24 cellular contexts compared by ENCODE assay signal in genomic region chr7:132687016-132687415, GRCh38.
"Had no signal": no experiment of that assay in that cellular context is flagged by ENCODE, and none has a peak within 500 bp of the region (broad histone marks: within the 10 kb centered on the region; RNA-seq: fewer than 3 reads in every experiment).

No MANE protein-coding gene starts in this region.

- H3K27ac Mint-ChIP-seq: dendritic cell treated with granulocyte-macrophage colony-stimulating factor and Interleukin-4, amounts not matched to agents 40 ng/mL and 50 ng/mL, for 4 days; immature natural killer cell; mesothelial cell of epicardium had no signal

- FAIRE-seq: endothelial cell of umbilical vein, frontal cortex, kidney had no signal

- H3K36me3 ChIP-seq: colonic mucosa, esophagus muscularis mucosa, gastroesophageal sphincter, heart right ventricle, lower lobe of right lung had no signal

- H3K27me3 ChIP-seq: colonic mucosa, foreskin keratinocyte, gastroesophageal sphincter had no signal

- H3K4me3 ChIP-seq: colonic mucosa, dorsolateral prefrontal cortex, esophagus muscularis mucosa, gastroesophageal sphincter, heart right ventricle, lower lobe of right lung had no signal

- ATAC-seq: foreskin keratinocyte, gastroesophageal sphincter, heart right ventricle, left colon, left lobe of liver, left ventricle myocardium superior, lower lobe of right lung had no signal

- H3K4me1 Mint-ChIP-seq: immature natural killer cell, mesothelial cell of epicardium had no signal

- H3K27me3 Mint-ChIP-seq: dendritic cell treated with granulocyte-macrophage colony-stimulating factor and Interleukin-4, amounts not matched to agents 40 ng/mL and 50 ng/mL, for 4 days had no signal

- H3K9me3 Mint-ChIP-seq: immature natural killer cell had no signal

- DNase-seq: colonic mucosa; cortex of kidney; dorsolateral prefrontal cortex; effector CD4-positive, alpha-beta T cell; effector memory CD4-positive, alpha-beta T cell; foreskin keratinocyte; head of caudate nucleus; heart right ventricle; hippocampal formation; immature natural killer cell; islet precursor cell; kidney; kidney glomerular epithelial cell; left colon; left ventricle myocardium superior; lower lobe of right lung; mesenchymal stem cell had no signal

- H3K4me1 ChIP-seq: colonic mucosa, esophagus muscularis mucosa, foreskin keratinocyte, gastroesophageal sphincter, heart right ventricle, lower lobe of right lung had no signal

- H3K4me3 Mint-ChIP-seq: dendritic cell treated with granulocyte-macrophage colony-stimulating factor and Interleukin-4, amounts not matched to agents 40 ng/mL and 50 ng/mL, for 4 days; immature natural killer cell; mesothelial cell of epicardium had no signal

- H3K27ac ChIP-seq: colonic mucosa, dorsolateral prefrontal cortex, esophagus muscularis mucosa, foreskin keratinocyte, gastroesophageal sphincter, heart right ventricle, lower lobe of right lung had no signal

- H3K36me3 Mint-ChIP-seq: immature natural killer cell, mesothelial cell of epicardium had no signal

- H3K9me3 ChIP-seq: colonic mucosa, esophagus muscularis mucosa, gastroesophageal sphincter, lower lobe of right lung had no signal
